Comparison of ENCODE assay signal across 8 cellular contexts in the genomic region with DNA sequence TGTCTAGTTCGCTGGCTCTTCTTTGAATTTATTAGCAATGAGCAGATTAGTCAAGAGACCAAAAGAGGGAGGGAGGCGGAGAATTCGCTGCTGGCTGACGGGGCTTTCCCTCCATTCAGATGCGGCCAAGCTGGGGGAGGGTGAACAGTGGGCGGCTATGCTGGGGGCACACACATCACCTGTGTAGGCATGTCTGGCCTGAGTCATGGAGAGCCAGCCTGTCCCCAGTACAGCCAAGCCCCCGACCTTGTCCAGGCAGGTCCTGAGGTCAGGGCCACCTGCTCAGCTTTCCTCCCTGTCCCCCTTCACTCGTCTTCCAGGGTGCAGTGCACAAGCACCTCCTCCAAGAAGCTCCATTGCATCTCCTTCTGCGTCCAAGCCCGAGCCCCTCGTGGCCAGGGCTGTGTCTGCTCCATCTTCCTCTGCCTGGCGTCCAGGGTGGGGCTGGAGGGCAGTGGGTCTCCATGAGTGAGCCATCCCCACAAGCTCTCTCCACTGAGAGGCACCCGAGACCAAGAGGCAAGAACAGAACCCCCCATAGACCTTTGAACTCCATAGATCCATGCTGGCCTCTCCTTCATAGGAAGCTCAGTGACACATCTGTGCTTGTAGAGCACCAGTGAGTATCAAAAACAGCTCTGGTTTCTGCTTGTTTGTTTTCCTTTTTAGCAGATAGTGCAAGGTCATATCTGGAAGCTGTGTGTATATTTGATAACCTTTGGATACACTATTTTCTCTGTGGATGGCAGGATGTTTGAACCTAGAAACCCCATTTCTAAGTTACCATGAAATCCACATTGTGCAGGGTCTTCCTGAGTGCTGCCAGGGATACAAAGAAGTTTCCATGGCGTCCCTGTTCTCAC. TPM values are rescaled to one million over a fixed set of nuclear protein-coding genes. Genes with fewer than 3 reads are reported as not detected.
DNase-seq lines count a peak whose midpoint lies in the region; ATAC-seq, FAIRE-seq and TF ChIP-seq lines count a peak whose summit lies in the region.

No MANE protein-coding gene starts in this region.

- H3K36me3 Mint-ChIP-seq in glutamatergic neuron (ENCODE audit: unreplicated experiment) (no peaks in the 10 kb centered on the region), endothelial cell (ENCODE audit: low read depth, unreplicated experiment) (no peaks in the 10 kb centered on the region)

- H3K4me1 ChIP-seq in RWPE2 (ENCODE audit: insufficient read depth, poor library complexity, severe bottlenecking) (peaks cover 43% of the 10 kb centered on the region), psoas muscle (peaks cover 68% of the 10 kb centered on the region)

- peak overlapping the region; percentile 31 for H3K27ac Mint-ChIP-seq in glutamatergic neuron (ENCODE audit: unreplicated experiment)
- no peak overlapping the region for H3K27ac Mint-ChIP-seq in endothelial cell (ENCODE audit: unreplicated experiment)

- H3K4me3 Mint-ChIP-seq in glutamatergic neuron (ENCODE audit: unreplicated experiment): peak overlapping the region; percentile 18
- no peak overlapping the region for H3K4me3 Mint-ChIP-seq in endothelial cell (ENCODE audit: unreplicated experiment)

- TF ChIP-seq CTCF in RWPE2 (IDR thresholded peaks at IDR 0.05; ENCODE audit: poor library complexity, severe bottlenecking) (no peak), glutamatergic neuron (IDR thresholded peaks at IDR 0.05; ENCODE audit: partially characterized antibody, unreplicated experiment) (no peak), psoas muscle (IDR thresholded peaks at IDR 0.05) (no peak), endothelial cell (IDR thresholded peaks at IDR 0.05; ENCODE audit: unreplicated experiment) (no peak)

- FAIRE-seq in GM12892 (lab: Jason Lieb, UNC): peak; percentile 80

- H3K27me3 Mint-ChIP-seq in glutamatergic neuron (ENCODE audit: unreplicated experiment): peaks cover 23% of the 10 kb centered on the region
- H3K27me3 Mint-ChIP-seq in endothelial cell (ENCODE audit: unreplicated experiment): peaks cover 21% of the 10 kb centered on the region

- H3K36me3 ChIP-seq in RWPE2 (ENCODE audit: low read depth) (no peaks in the 10 kb centered on the region), psoas muscle (ENCODE audit: insufficient read depth in 1 of 2, low read depth in 1 of 2) (peaks cover 0 to 18% of the 10 kb centered on the region in 2 donors)

- no peak for TF ChIP-seq POLR2A in GM12892 (IDR thresholded peaks at IDR 0.05; ENCODE audit: low read depth, low read length)

- no peak for ATAC-seq in RWPE2 (ENCODE audit: low read depth)
- ATAC-seq in psoas muscle: no peak

- intact Hi-C loops in psoas muscle (cut with DNase I): loop anchor here in 1 of 2 donors (2.0 kb wide), 1 partner anchor 18 kb away; no protein-coding TSS in a partner anchor

- no peak overlapping the region for H3K4me3 ChIP-seq in RWPE2 (ENCODE audit: severe bottlenecking)
- peak overlapping the region; percentile 14 for H3K4me3 ChIP-seq in psoas muscle

- H3K27ac ChIP-seq in RWPE2 (ENCODE audit: poor library complexity, severe bottlenecking) (peak overlapping the region; percentile 91), psoas muscle (peak overlapping the region; percentile 96)

- H3K27me3 ChIP-seq in RWPE2 (ENCODE audit: insufficient read depth, poor library complexity, severe bottlenecking): no peaks in the 10 kb centered on the region
- H3K27me3 ChIP-seq in psoas muscle (ENCODE audit: insufficient read depth in 3 of 3, low read length in 2 of 3): no peaks in the 10 kb centered on the region

- H3K9me3 Mint-ChIP-seq in glutamatergic neuron (ENCODE audit: unreplicated experiment) (peaks cover 25% of the 10 kb centered on the region), endothelial cell (ENCODE audit: unreplicated experiment) (no peaks in the 10 kb centered on the region)

- 63 to 74% (median 67%) methylated on average over 14 of the region's 14 CpGs for WGBS in psoas muscle, 3 donors

- H3K4me1 Mint-ChIP-seq in glutamatergic neuron (ENCODE audit: low read depth, unreplicated experiment): peaks cover 49% of the 10 kb centered on the region
- peaks cover 52% of the 10 kb centered on the region for H3K4me1 Mint-ChIP-seq in endothelial cell (ENCODE audit: unreplicated experiment)

- DNase-seq in GM12892 (ENCODE audit: insufficient read length) (no peak), RWPE2 (ENCODE audit: low spot score) (no peak), glutamatergic neuron (no peak), psoas muscle (peak in 1 of 2 donors; percentile 48), NCI-H1105 treated with DMSO at 0.1 percent for 48 hours (lab: John Stamatoyannopoulos, UW) (no peak), RKO (ENCODE audit: low spot score) (no peak), endothelial cell (ENCODE audit: low spot score) (no peak), DMS114 treated with DMSO at 0.1 percent for 48 hours (lab: John Stamatoyannopoulos, UW; ENCODE audit: unreplicated experiment) (no peak)

- H3K9me3 ChIP-seq in RWPE2 (ENCODE audit: severe bottlenecking) (no peaks in the 10 kb centered on the region), psoas muscle (no peaks in the 10 kb centered on the region)

RNA-seq across cellular contexts. Expression of a gene that starts 1.9 kb away (rescaled TPM):
- 4.2 TPM for polyA plus RNA-seq in GM12892 (2012; ENCODE audit: missing spikeins)
- 13.6 TPM for total RNA-seq in glutamatergic neuron (ENCODE audit: unreplicated experiment)
- total RNA-seq in psoas muscle: 10 to 100 TPM; 28.2 to 37.4 (median 36.8) TPM
- polyA plus RNA-seq in psoas muscle: 100 to 1,000 TPM in 1 of 3 donors, 10 to 100 TPM in 2; 53.6 to 102 (median 79.3) TPM
- total RNA-seq in endothelial cell (ENCODE audit: unreplicated experiment): 22.5 TPM

RNA-seq across cellular contexts. Expression of a gene that starts 20.2 kb away (rescaled TPM):
- polyA plus RNA-seq in GM12892 (2012; ENCODE audit: missing spikeins): 34.9 TPM
- total RNA-seq in glutamatergic neuron (ENCODE audit: unreplicated experiment) (40.2 TPM), psoas muscle (10 to 100 TPM; 11.2 to 15.9 (median 14.3) TPM), endothelial cell (ENCODE audit: unreplicated experiment) (39.2 TPM)
- 10 to 100 TPM in 1 of 3 donors, 1 to 10 TPM in 2; 5.9 to 12.8 (median 8.1) TPM for polyA plus RNA-seq in psoas muscle

RNA-seq across cellular contexts. Expression of a gene that starts 20.9 kb away (rescaled TPM):
- 29.4 TPM for polyA plus RNA-seq in GM12892 (2012; ENCODE audit: missing spikeins)
- 137 TPM for total RNA-seq in glutamatergic neuron (ENCODE audit: unreplicated experiment)
- 10 to 100 TPM; 15.2 to 44.0 (median 30.5) TPM for total RNA-seq in psoas muscle
- 10 to 100 TPM; 11.1 to 18.9 (median 17.0) TPM for polyA plus RNA-seq in psoas muscle
- total RNA-seq in endothelial cell (ENCODE audit: unreplicated experiment): 9.6 TPM
